In genomic region chr17:15257316-15257925, GRCh38 we compare ENCODE assay signal across 8 cellular contexts. TPM values are rescaled to one million over a fixed set of nuclear protein-coding genes. Genes with fewer than 3 reads are reported as not detected.
A peak's percentile ranks its signal among the peaks of the same experiment; 100 is the strongest.
DNase-seq lines count a peak whose midpoint lies in the region; ATAC-seq lines count a peak whose summit lies in the region.

No MANE protein-coding gene starts in this region.

- peak overlapping the region in 1 of 2 donors; percentile 15 for H3K9ac ChIP-seq in duodenal mucosa (ENCODE audit: low read depth in 1 of 2, low read length in 2 of 2)

- H3K36me3 ChIP-seq in duodenal mucosa (ENCODE audit: control insufficient read depth in 1 of 2, insufficient read depth in 2 of 2, low read length in 2 of 2): peaks cover 4 to 17% of the 10 kb centered on the region in 2 donors

- peaks cover 17 to 40% of the 10 kb centered on the region in 2 donors for H3K4me1 ChIP-seq in duodenal mucosa (ENCODE audit: control insufficient read depth in 1 of 2, insufficient read depth in 2 of 2, low read length in 2 of 2)

- DNase-seq in NK-92 treated with Interleukin-12 subunit alpha and Interleukin-12 subunit beta, amount 100 ng/mL, for 24 hours (lab: John Stamatoyannopoulos, UW): peak; percentile 34
- no peak for DNase-seq in NK-92 (lab: John Stamatoyannopoulos, UW; ENCODE audit: unreplicated experiment)
- DNase-seq in NCI-H2196 treated with DMSO at 0.1 percent for 48 hours (lab: John Stamatoyannopoulos, UW; ENCODE audit: unreplicated experiment): peak; percentile 34
- DNase-seq in activated CD4-positive, alpha-beta T cell treated with anti-CD3 and anti-CD28 coated beads, Interleukin-2, amount 50 U/mL, for 1 hour: peak; percentile 34
- DNase-seq in lung microvascular endothelial cell (ENCODE audit: low read depth in 2 of 2): peak; percentile 72 to 75
- peak; percentile 11 for DNase-seq in stimulated activated CD8-positive, alpha-beta memory T cell treated with anti-CD3 and anti-CD28 coated beads, Interleukin-15, amount 100 ng/mL, for 1 hour (ENCODE audit: low read depth)

- H3K4me3 ChIP-seq in duodenal mucosa (ENCODE audit: low read depth in 1 of 2, low read length in 2 of 2): peak overlapping the region; percentile 18 to 29

- peaks cover 9 to 16% of the 10 kb centered on the region in 2 donors for H3K27me3 ChIP-seq in duodenal mucosa (ENCODE audit: control insufficient read depth in 1 of 2, insufficient read depth in 2 of 2, low read length in 2 of 2)

- H3K9me3 ChIP-seq in duodenal mucosa (ENCODE audit: control insufficient read depth in 1 of 2, low read length in 2 of 2): no peaks in the 10 kb centered on the region

- ATAC-seq in HG02938 (IDR thresholded peaks at IDR 0.05; ENCODE audit: unreplicated experiment): peak; percentile 64

- no peak overlapping the region for H3K27ac ChIP-seq in duodenal mucosa (ENCODE audit: low read depth, low read length)

RNA-seq across cellular contexts. Expression of gene PMP22, which starts 7.7 kb away (rescaled TPM):
- 18.7 and 22.2 TPM in 2 replicates for total RNA-seq in lung microvascular endothelial cell
